25 cellular contexts compared by ENCODE assay signal in genomic region chr22:30393885-30394284, GRCh38. TPM values are rescaled to one million over a fixed set of nuclear protein-coding genes. Genes with fewer than 3 reads are reported as not detected.
DNase-seq lines count a peak whose midpoint lies in the region; ATAC-seq and TF ChIP-seq lines count a peak whose summit lies in the region.
"Had no signal": no experiment of that assay in that cellular context is flagged by ENCODE, and none has a peak within 500 bp of the region (broad histone marks: within the 10 kb centered on the region; RNA-seq: fewer than 3 reads in every experiment).

No MANE protein-coding gene starts in this region.

- intact Hi-C loops in OCI-LY7 (cut with micrococcal nuclease; ENCODE audit: unreplicated experiment) = no loop called here
- intact Hi-C loops in prostate gland (cut with DNase I) = loop anchor here (5.0 kb wide), 1 partner anchor 93 kb away; no protein-coding TSS in a partner anchor
- intact Hi-C loops in activated CD4-positive, alpha-beta T cell treated with anti-CD3 and anti-CD28 coated beads for 36 hours (cut with DNase I, micrococcal nuclease) = loop anchor here (5.0 to 10.0 kb wide), 2 partner anchors 211 to 287 kb away; partner anchors contain the start of gene TCN2 (in 1 of the 2)

- CTCF ChIA-PET in OCI-LY7 (lab: Charles Lee; ENCODE audit: unreplicated experiment) = no interaction called here
- CTCF ChIA-PET in activated CD4-positive, alpha-beta T cell treated with anti-CD3 and anti-CD28 coated beads for 36 hours (lab: Charles Lee) = interaction anchor here (1.0 to 11.8 kb wide), 4 partner anchors 30 to 105 kb away, joined by 3 to 202 read pairs (median 42); partner anchors contain the start of gene CASTOR1

- peak overlapping the region; percentile 70; the same call in 1 of the 2 replicates for H2AFZ ChIP-seq in OCI-LY7 (ENCODE audit: low read length)

- H3K4me2 ChIP-seq in OCI-LY7 (ENCODE audit: low read length) = no peak overlapping the region

- H3K4me3 ChIP-seq in OCI-LY7 (ENCODE audit: low read depth, low read length, poor library complexity, severe bottlenecking) (no peak overlapping the region), prostate gland (no peak overlapping the region), MG63 (no peak overlapping the region)
- H3K4me3 ChIP-seq: breast epithelium, left lung had no signal

- no peak for ATAC-seq in activated CD4-positive, alpha-beta T cell treated with anti-CD3 and anti-CD28 coated beads for 36 hours
- no peak for ATAC-seq in HG02870 (IDR thresholded peaks at IDR 0.05; ENCODE audit: unreplicated experiment)
- ATAC-seq: activated CD4-positive, CD25-positive, alpha-beta regulatory T cell treated with anti-CD3 and anti-CD28 coated beads, Interleukin-2, amount 50 U/mL, for 24 hours; activated CD8-positive, alpha-beta T cell treated with anti-CD3 and anti-CD28 coated beads for 36 hours; left lung had no signal

- TF ChIP-seq CTCF in OCI-LY7 (conservative IDR thresholded peaks at IDR 0.05; ENCODE audit: low read length) (no peak), prostate gland (IDR thresholded peaks at IDR 0.05) (no peak)

- H3K9me3 ChIP-seq in OCI-LY7 (ENCODE audit: low read length) (peaks cover 6% of the 10 kb centered on the region; the same call in 1 of the 2 replicates), prostate gland (no peaks in the 10 kb centered on the region), MG63 (peaks cover 6% of the 10 kb centered on the region)
- H3K9me3 ChIP-seq: left lung had no signal

- POLR2A ChIA-PET in OCI-LY7 (lab: Charles Lee) = interaction anchor here (0.7 to 1.9 kb wide), 3 partner anchors 31 to 204 kb away, joined by 4 read pairs; no protein-coding TSS in a partner anchor
- POLR2A ChIA-PET in activated CD4-positive, alpha-beta T cell treated with anti-CD3 and anti-CD28 coated beads for 36 hours (lab: Charles Lee) = no interaction called here

- no peak overlapping the region for H3K27ac ChIP-seq in OCI-LY7 (ENCODE audit: low read depth, low read length, poor library complexity, severe bottlenecking)
- H3K27ac ChIP-seq in cingulate gyrus (ENCODE audit: low read depth, low read length) = peak overlapping the region; percentile 10
- peak overlapping the region; percentile 81 to 95 for H3K27ac ChIP-seq in prostate gland
- H3K27ac ChIP-seq: left lung had no signal

- H3K4me1 Mint-ChIP-seq in activated naive CD8-positive, alpha-beta T cell (ENCODE audit: low read depth) = peaks cover 56% of the 10 kb centered on the region
- H3K4me1 Mint-ChIP-seq in activated naive CD8-positive, alpha-beta T cell treated with anti-CD3 and anti-CD28 coated beads for 36 hours = peaks cover 49% of the 10 kb centered on the region
- peaks cover 38% of the 10 kb centered on the region for H3K4me1 Mint-ChIP-seq in activated CD4-positive, alpha-beta T cell treated with anti-CD3 and anti-CD28 coated beads for 36 hours

- H3K27me3 Mint-ChIP-seq in activated naive CD8-positive, alpha-beta T cell = no peaks in the 10 kb centered on the region
- no peaks in the 10 kb centered on the region for H3K27me3 Mint-ChIP-seq in activated naive CD8-positive, alpha-beta T cell treated with anti-CD3 and anti-CD28 coated beads for 36 hours
- no peaks in the 10 kb centered on the region for H3K27me3 Mint-ChIP-seq in activated CD4-positive, alpha-beta T cell treated with anti-CD3 and anti-CD28 coated beads for 36 hours
- H3K27me3 Mint-ChIP-seq: activated CD8-positive, alpha-beta T cell treated with anti-CD3 and anti-CD28 coated beads for 36 hours had no signal

- TF ChIP-seq POLR2A in prostate gland (IDR thresholded peaks at IDR 0.05) = no peak

- no peak overlapping the region for H3K27ac Mint-ChIP-seq in activated naive CD8-positive, alpha-beta T cell
- H3K27ac Mint-ChIP-seq in activated naive CD8-positive, alpha-beta T cell treated with anti-CD3 and anti-CD28 coated beads for 36 hours = no peak overlapping the region
- no peak overlapping the region for H3K27ac Mint-ChIP-seq in activated CD4-positive, alpha-beta T cell treated with anti-CD3 and anti-CD28 coated beads for 36 hours
- H3K27ac Mint-ChIP-seq: activated CD8-positive, alpha-beta T cell treated with anti-CD3 and anti-CD28 coated beads for 36 hours had no signal

- no peaks in the 10 kb centered on the region for H3K9me3 Mint-ChIP-seq in activated naive CD8-positive, alpha-beta T cell (ENCODE audit: low read depth)
- H3K9me3 Mint-ChIP-seq in activated naive CD8-positive, alpha-beta T cell treated with anti-CD3 and anti-CD28 coated beads for 36 hours = no peaks in the 10 kb centered on the region
- H3K9me3 Mint-ChIP-seq in activated CD4-positive, alpha-beta T cell treated with anti-CD3 and anti-CD28 coated beads for 36 hours (ENCODE audit: low read depth) = no peaks in the 10 kb centered on the region
- H3K9me3 Mint-ChIP-seq: activated CD8-positive, alpha-beta T cell treated with anti-CD3 and anti-CD28 coated beads for 36 hours; naive B cell had no signal

- H4K20me1 ChIP-seq in OCI-LY7 (ENCODE audit: insufficient read depth, low read length) = no peaks in the 10 kb centered on the region

- H3K36me3 ChIP-seq in OCI-LY7 (ENCODE audit: insufficient read depth, low read length) (no peaks in the 10 kb centered on the region; the same call in 1 of the 2 replicates), prostate gland (no peaks in the 10 kb centered on the region), MG63 (no peaks in the 10 kb centered on the region)
- H3K36me3 ChIP-seq: breast epithelium, left lung had no signal

- no TSS peak for BruUV-seq in OCI-LY7 (replicated peaks; lab: Mats Ljungman, UMichigan)

- H3K9me2 ChIP-seq in OCI-LY7 (ENCODE audit: insufficient read depth, low read length) = no peaks in the 10 kb centered on the region

- 91% methylated on average over 3 of the region's 3 CpGs for WGBS in prostate gland

- no peaks in the 10 kb centered on the region for H3K36me3 Mint-ChIP-seq in activated naive CD8-positive, alpha-beta T cell
- H3K36me3 Mint-ChIP-seq in activated naive CD8-positive, alpha-beta T cell treated with anti-CD3 and anti-CD28 coated beads for 36 hours = no peaks in the 10 kb centered on the region
- H3K36me3 Mint-ChIP-seq in activated CD4-positive, alpha-beta T cell treated with anti-CD3 and anti-CD28 coated beads for 36 hours (ENCODE audit: low read depth) = no peaks in the 10 kb centered on the region
- H3K36me3 Mint-ChIP-seq: naive B cell had no signal

- peak overlapping the region; percentile 13 for H3K4me3 Mint-ChIP-seq in activated naive CD8-positive, alpha-beta T cell
- no peak overlapping the region for H3K4me3 Mint-ChIP-seq in activated naive CD8-positive, alpha-beta T cell treated with anti-CD3 and anti-CD28 coated beads for 36 hours
- H3K4me3 Mint-ChIP-seq in activated CD4-positive, alpha-beta T cell treated with anti-CD3 and anti-CD28 coated beads for 36 hours = no peak overlapping the region
- H3K4me3 Mint-ChIP-seq: activated CD8-positive, alpha-beta T cell treated with anti-CD3 and anti-CD28 coated beads for 36 hours had no signal

- H3K4me1 ChIP-seq in OCI-LY7 (ENCODE audit: insufficient read depth, low read length, poor library complexity, severe bottlenecking) (peaks cover 31% of the 10 kb centered on the region), prostate gland (replicated peaks) (peaks cover 15% of the 10 kb centered on the region)

- no peaks in the 10 kb centered on the region for H3K79me2 ChIP-seq in OCI-LY7 (ENCODE audit: insufficient read depth, low read depth, low read length)

- no peak for DNase-seq in activated naive CD8-positive, alpha-beta T cell treated with anti-CD3 and anti-CD28 coated beads for 36 hours
- no peak for DNase-seq in OCI-LY7 (ENCODE audit: low spot score)
- DNase-seq in prostate gland (ENCODE audit: low spot score) = no peak
- no peak for DNase-seq in MG63
- DNase-seq in activated CD4-positive, alpha-beta T cell treated with anti-CD3 and anti-CD28 coated beads for 36 hours = no peak
- DNase-seq: activated CD8-positive, alpha-beta T cell treated with anti-CD3 and anti-CD28 coated beads for 36 hours; activated effector memory CD4-positive, alpha-beta T cell treated with Interleukin-2 at 50 U/mL for 16 hours; amygdala; DMS79; effector CD4-positive, alpha-beta T cell; erythroblast; glutamatergic neuron; left lung; MM.1S; naive B cell; NCI-H2029; NCI-H69; SIG-M5; stimulated activated CD4-positive, alpha-beta T cell treated with anti-CD3 and anti-CD28 coated beads, Interleukin-2, amount 100 ng/mL, for 24 hours; trophoblast cell had no signal

- H3K27me3 ChIP-seq in prostate gland (replicated peaks; ENCODE audit: insufficient read depth) = no peaks in the 10 kb centered on the region
- H3K27me3 ChIP-seq in MG63 = no peaks in the 10 kb centered on the region
- H3K27me3 ChIP-seq: breast epithelium had no signal

RNA-seq across cellular contexts. Expression of gene SEC14L2, which starts 2.9 kb away (rescaled TPM):
- 1 to 10 TPM; 9.1 to 9.4 TPM for total RNA-seq in activated naive CD8-positive, alpha-beta T cell treated with anti-CD3 and anti-CD28 coated beads for 36 hours
- 0.22 and 0.31 TPM in 2 replicates for total RNA-seq in OCI-LY7 (2014; rRNA removed; shearing (Covaris generic))
- total RNA-seq in OCI-LY7 (2022) = 0.11 and 0.18 TPM in 2 replicates
- total RNA-seq in prostate gland = 10 to 100 TPM; 16.8 to 31.1 TPM
- 16.3 and 30.2 TPM in 2 replicates for total RNA-seq in MG63 (2014; rRNA removed; shearing (Covaris generic); ENCODE audit: low replicate concordance)
- total RNA-seq in activated CD4-positive, alpha-beta T cell treated with anti-CD3 and anti-CD28 coated beads for 36 hours = 10 to 100 TPM; 13.8 to 18.2 TPM

RNA-seq across cellular contexts. Expression of gene RNF215, which starts 6.7 kb away (rescaled TPM):
- total RNA-seq in activated naive CD8-positive, alpha-beta T cell treated with anti-CD3 and anti-CD28 coated beads for 36 hours = 1 to 10 TPM; 3.3 to 3.9 TPM
- 6.9 and 8.0 TPM in 2 replicates for total RNA-seq in OCI-LY7 (2014; rRNA removed; shearing (Covaris generic))
- total RNA-seq in OCI-LY7 (2022) (12.3 and 13.8 TPM in 2 replicates), prostate gland (10 to 100 TPM; 18.1 to 20.0 TPM)
- 26.9 and 29.6 TPM in 2 replicates for total RNA-seq in MG63 (2014; rRNA removed; shearing (Covaris generic); ENCODE audit: low replicate concordance)
- 1 to 10 TPM; 4.3 to 7.4 TPM for total RNA-seq in activated CD4-positive, alpha-beta T cell treated with anti-CD3 and anti-CD28 coated beads for 36 hours

RNA-seq across cellular contexts. Expression of gene MTFP1, which starts 31.7 kb away (rescaled TPM):
- 100 to 1,000 TPM; 109 to 114 TPM for total RNA-seq in activated naive CD8-positive, alpha-beta T cell treated with anti-CD3 and anti-CD28 coated beads for 36 hours
- 70.5 and 81.9 TPM in 2 replicates for total RNA-seq in OCI-LY7 (2014; rRNA removed; shearing (Covaris generic))
- 63.6 and 83.2 TPM in 2 replicates for total RNA-seq in OCI-LY7 (2022)
- total RNA-seq in prostate gland = 10 to 100 TPM; 14.1 to 28.1 TPM
- 25.3 and 35.5 TPM in 2 replicates for total RNA-seq in MG63 (2014; rRNA removed; shearing (Covaris generic); ENCODE audit: low replicate concordance)
- total RNA-seq in activated CD4-positive, alpha-beta T cell treated with anti-CD3 and anti-CD28 coated beads for 36 hours = 10 to 100 TPM; 47.0 to 54.6 TPM

RNA-seq across cellular contexts. Expression of gene CCDC157, which starts 37.1 kb away (rescaled TPM):
- 1 to 10 TPM; 2.5 to 2.6 TPM for total RNA-seq in activated naive CD8-positive, alpha-beta T cell treated with anti-CD3 and anti-CD28 coated beads for 36 hours
- total RNA-seq in OCI-LY7 (2014; rRNA removed; shearing (Covaris generic)) = 3.4 and 4.7 TPM in 2 replicates
- total RNA-seq in OCI-LY7 (2022) = 3.1 and 3.3 TPM in 2 replicates
- 10 to 100 TPM in 1 of 2 donors, 1 to 10 TPM in 1; 3.5 to 28.6 TPM for total RNA-seq in prostate gland
- 1.0 and 2.6 TPM in 2 replicates for total RNA-seq in MG63 (2014; rRNA removed; shearing (Covaris generic); ENCODE audit: low replicate concordance)
- total RNA-seq in activated CD4-positive, alpha-beta T cell treated with anti-CD3 and anti-CD28 coated beads for 36 hours = 1 to 10 TPM; 2.4 to 3.7 TPM

RNA-seq across cellular contexts. Expression of gene SF3A1, which starts 37.2 kb away (rescaled TPM):
- total RNA-seq in activated naive CD8-positive, alpha-beta T cell treated with anti-CD3 and anti-CD28 coated beads for 36 hours = 100 to 1,000 TPM; 243 to 244 TPM
- 44.9 and 71.8 TPM in 2 replicates for total RNA-seq in OCI-LY7 (2014; rRNA removed; shearing (Covaris generic))
- total RNA-seq in OCI-LY7 (2022) (199 and 200 TPM in 2 replicates), prostate gland (100 to 1,000 TPM; 108 to 134 TPM)
- total RNA-seq in MG63 (2014; rRNA removed; shearing (Covaris generic); ENCODE audit: low replicate concordance) = 6.9 and 19.5 TPM in 2 replicates
- total RNA-seq in activated CD4-positive, alpha-beta T cell treated with anti-CD3 and anti-CD28 coated beads for 36 hours = 100 to 1,000 TPM; 254 to 499 TPM

Comparison
In these comparisons a context has a peak if more than half of its experiments do, and no peak if none do; other contexts are left out.
1. RNA of gene SEC14L2, which starts 2.9 kb away (total RNA-seq): 16.8 to 31.1 TPM in prostate gland, 16.3 to 30.2 TPM in MG63, 13.8 to 18.2 TPM in activated CD4-positive, alpha-beta T cell treated with anti-CD3 and anti-CD28 coated beads for 36 hours and 9.1 to 9.4 TPM in activated naive CD8-positive, alpha-beta T cell treated with anti-CD3 and anti-CD28 coated beads for 36 hours; 0.11 to 0.31 TPM in OCI-LY7; every median in the first group is over 4 times any median in the second.